ENCODE assay signal across 8 cellular contexts in genomic region chr6:157220485-157220884, GRCh38.
DNase-seq lines count a peak whose midpoint lies in the region; ATAC-seq and TF ChIP-seq lines count a peak whose summit lies in the region.

No MANE protein-coding gene starts in this region.

- H3K27ac Mint-ChIP-seq in activated T-cell treated with anti-CD3 and anti-CD28 coated beads, Interleukin-2, amount 50 U/mL, for 24 hours, result peak overlapping the region; percentile 89

- ATAC-seq in GM21825 (IDR thresholded peaks at IDR 0.05; ENCODE audit: unreplicated experiment) (no peak), GM21423 (IDR thresholded peaks at IDR 0.05; ENCODE audit: unreplicated experiment) (no peak)

- H3K27ac ChIP-seq in stomach smooth muscle (ENCODE audit: low read length), result no peak overlapping the region

- no peaks in the 10 kb centered on the region for H3K9me3 ChIP-seq in stomach smooth muscle (ENCODE audit: control insufficient read depth in 2 of 2, low read length in 2 of 2)

- peak overlapping the region; percentile 48 to 53 for H3K4me3 ChIP-seq in foreskin fibroblast (ENCODE audit: low read depth in 1 of 2, low read length in 2 of 2)
- peak overlapping the region; percentile 59 to 71 for H3K4me3 ChIP-seq in stomach smooth muscle (ENCODE audit: low read length in 2 of 2)

- peaks cover 8% of the 10 kb centered on the region for H3K4me1 ChIP-seq in stomach smooth muscle (ENCODE audit: control insufficient read depth, insufficient read depth, low read length)

- no peaks in the 10 kb centered on the region for H3K36me3 Mint-ChIP-seq in activated T-cell treated with anti-CD3 and anti-CD28 coated beads, Interleukin-2, amount 50 U/mL, for 24 hours (ENCODE audit: low read depth)

- H3K27me3 Mint-ChIP-seq in activated T-cell treated with anti-CD3 and anti-CD28 coated beads, Interleukin-2, amount 50 U/mL, for 24 hours, result peaks cover 2% of the 10 kb centered on the region

- peaks cover 29% of the 10 kb centered on the region for H3K4me1 Mint-ChIP-seq in activated T-cell treated with anti-CD3 and anti-CD28 coated beads, Interleukin-2, amount 50 U/mL, for 24 hours (ENCODE audit: low read depth)

- H3K9me3 Mint-ChIP-seq in activated T-cell treated with anti-CD3 and anti-CD28 coated beads, Interleukin-2, amount 50 U/mL, for 24 hours, result no peaks in the 10 kb centered on the region

- no peak for TF ChIP-seq CTCF in foreskin fibroblast (IDR thresholded peaks at IDR 0.05; ENCODE audit: low read depth, low read length)

- H3K9ac ChIP-seq in stomach smooth muscle (ENCODE audit: low read length in 2 of 2), result peak overlapping the region in 1 of 2 donors; percentile 53

- H3K4me3 Mint-ChIP-seq in activated T-cell treated with anti-CD3 and anti-CD28 coated beads, Interleukin-2, amount 50 U/mL, for 24 hours, result peak overlapping the region; percentile 81

- H3K27me3 ChIP-seq in stomach smooth muscle (ENCODE audit: control insufficient read depth in 1 of 2, insufficient read depth in 2 of 2, low read length in 2 of 2), result no peaks in the 10 kb centered on the region

- DNase-seq in activated T-cell treated with anti-CD3 and anti-CD28 coated beads, Interleukin-2, amount 50 U/mL, for 24 hours, result peak; percentile 25
- DNase-seq in activated T-cell treated with anti-CD3 and anti-CD28 coated beads for 4 hours (no peak), foreskin fibroblast (no peak), NCI-H1436 (lab: John Stamatoyannopoulos, UW) (no peak)
- peak; percentile 3 to 12 for DNase-seq in activated T-cell treated with anti-CD3 and anti-CD28 coated beads, Interleukin-2, amount 50 U/mL, for 48 hours

- no peaks in the 10 kb centered on the region for H3K36me3 ChIP-seq in stomach smooth muscle (ENCODE audit: control insufficient read depth in 2 of 2, insufficient read depth in 2 of 2, low read length in 2 of 2)

Comparison
In these comparisons a context has a peak if more than half of its experiments do, and no peak if none do; other contexts are left out.
1. DNase-seq: peak in activated T-cell treated with anti-CD3 and anti-CD28 coated beads, Interleukin-2, amount 50 U/mL, for 24 hours (single experiment) and activated T-cell treated with anti-CD3 and anti-CD28 coated beads, Interleukin-2, amount 50 U/mL, for 48 hours (2 of 2); none in activated T-cell treated with anti-CD3 and anti-CD28 coated beads for 4 hours (single experiment), foreskin fibroblast (0 of 2) and NCI-H1436 (single experiment).